3 cellular contexts compared by ENCODE assay signal in genomic region chr9:132711846-132712245, GRCh38.
"Had no signal": no experiment of that assay in that cellular context is flagged by ENCODE, and none has a peak within 500 bp of the region (broad histone marks: within the 10 kb centered on the region; RNA-seq: fewer than 3 reads in every experiment).

No MANE protein-coding gene starts in this region.

- H3K4me3 ChIP-seq: GM12878 had no signal

- DNase-seq: GDM1, GF-D8 had no signal

- ATAC-seq: GM12878 had no signal
